Comparison of ENCODE assay signal across 8 cellular contexts in the genomic region with DNA sequence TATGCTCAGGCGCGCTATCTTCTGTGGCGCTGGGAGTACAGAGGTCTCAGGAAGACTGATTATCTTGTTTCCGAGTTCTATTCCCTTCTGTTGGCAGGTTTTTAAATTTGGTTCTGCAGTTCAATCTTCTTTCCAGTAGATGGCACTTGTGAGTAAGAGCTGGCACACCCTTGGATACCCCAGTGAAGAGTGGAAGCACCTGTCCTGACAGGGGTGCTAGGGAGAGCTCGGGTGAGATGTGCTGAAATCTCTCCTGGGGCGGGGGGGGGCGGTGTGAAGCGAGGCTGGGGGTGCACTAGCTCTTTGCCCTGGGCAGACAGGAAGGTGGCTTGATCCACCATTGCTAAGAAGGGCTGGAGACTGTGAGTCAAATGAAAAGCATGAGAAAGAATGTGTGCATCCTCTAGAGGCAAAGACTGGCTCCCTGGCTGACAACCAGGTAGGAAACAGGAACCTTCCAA.
DNase-seq lines count a peak whose midpoint lies in the region; ATAC-seq and TF ChIP-seq lines count a peak whose summit lies in the region.

No MANE protein-coding gene starts in this region.

- no peak overlapping the region for H2AK5ac ChIP-seq in neuronal stem cell (ENCODE audit: low read depth, low read length)

- DNase-seq in activated naive CD4-positive, alpha-beta T cell treated with anti-CD3 and anti-CD28 coated beads for 36 hours = peak; percentile 4
- no peak for DNase-seq in activated naive CD4-positive, alpha-beta T cell treated with Interleukin-2 at 50 U/mL for 16 hours
- DNase-seq in GM23248 (peak; percentile 63), HuH-7 (ENCODE audit: low spot score) (peak; percentile 35), PC-9 (peak in 1 of 2 experiments; percentile 41), neuronal stem cell (ENCODE audit: low spot score) (peak; percentile 57), NCI-H524 treated with DMSO at 0.1 percent for 48 hours (lab: John Stamatoyannopoulos, UW) (no peak)

- no peak overlapping the region for H4K8ac ChIP-seq in neuronal stem cell (ENCODE audit: low read depth, low read length)

- ATAC-seq in esophagus mucosa = peak; percentile 57

- no peaks in the 10 kb centered on the region for H3K36me3 Mint-ChIP-seq in activated naive CD4-positive, alpha-beta T cell treated with anti-CD3 and anti-CD28 coated beads for 36 hours (ENCODE audit: low read depth)

- H4K20me1 ChIP-seq in GM23248 (ENCODE audit: insufficient read depth) (no peaks in the 10 kb centered on the region), PC-9 (ENCODE audit: insufficient read depth) (no peaks in the 10 kb centered on the region)

- intact Hi-C loops in activated naive CD4-positive, alpha-beta T cell treated with anti-CD3 and anti-CD28 coated beads for 36 hours (cut with micrococcal nuclease) = no loop called here
- intact Hi-C loops in PC-9 (cut with micrococcal nuclease; ENCODE audit: unreplicated experiment) = loop anchor here (1.0 kb wide), 1 partner anchor 695 kb away; no protein-coding TSS in a partner anchor

- H2AFZ ChIP-seq in GM23248 (peak overlapping the region; percentile 74), PC-9 (no peak overlapping the region), neuronal stem cell (ENCODE audit: low read length) (peak overlapping the region; percentile 56)

- H2BK120ac ChIP-seq in neuronal stem cell (ENCODE audit: low read depth, low read length) = no peak overlapping the region

- 3% methylated on average over 8 of the region's 8 CpGs for WGBS in GM23248 (ENCODE audit: low coverage in 1 of 2, low lambda C conversion rate in 2 of 2, missing lambda C conversion rate in 2 of 2), 2 experiments
- WGBS in neuronal stem cell (ENCODE audit: extremely low coverage in 2 of 2, insufficient read length in 2 of 2, insufficient replicate concordance in 1 of 2), 2 donors = no CpG with 5 or more reads among the region's 8 CpGs

- no peak overlapping the region for H2BK12ac ChIP-seq in neuronal stem cell (ENCODE audit: low read length)

- POLR2A ChIA-PET in PC-9 (lab: Charles Lee; ENCODE audit: unreplicated experiment) = no interaction called here

- peak; percentile 74 for TF ChIP-seq CTCF in PC-9 (conservative IDR thresholded peaks at IDR 0.05)

- H3K79me2 ChIP-seq in GM23248 (ENCODE audit: insufficient read depth) (no peaks in the 10 kb centered on the region), PC-9 (ENCODE audit: low read depth) (no peaks in the 10 kb centered on the region)

- 0 out of 2 replicates have a peak, but pooled peaks cover 4% of the 10 kb centered on the region for H3F3A ChIP-seq in GM23248 (ENCODE audit: insufficient read depth)
- no peaks in the 10 kb centered on the region; the same call in 1 of the 2 replicates for H3F3A ChIP-seq in PC-9 (ENCODE audit: insufficient read depth, low read depth)

- H3K14ac ChIP-seq in neuronal stem cell (ENCODE audit: low read length) = no peak overlapping the region

- H3K9me3 ChIP-seq in GM23248 (ENCODE audit: low read depth) (no peaks in the 10 kb centered on the region), PC-9 (ENCODE audit: insufficient read depth, low read depth) (no peaks in the 10 kb centered on the region), neuronal stem cell (replicated peaks in 1 of 2; ENCODE audit: control insufficient read depth in 2 of 2, insufficient read depth in 1 of 2, low read depth in 1 of 2, low read length in 2 of 2) (peaks cover 0 to 2% of the 10 kb centered on the region in 2 donors)

- no peak overlapping the region for H3K18ac ChIP-seq in neuronal stem cell (ENCODE audit: low read length)

- H3K4me1 ChIP-seq in GM23248 (ENCODE audit: insufficient read depth) (peaks cover 5% of the 10 kb centered on the region; the same call in 1 of the 2 replicates), PC-9 (replicated peaks; ENCODE audit: insufficient read depth) (no peaks in the 10 kb centered on the region), neuronal stem cell (ENCODE audit: control insufficient read depth in 2 of 2, insufficient read depth in 1 of 2, low read depth in 1 of 2, low read length in 2 of 2) (peaks cover 0 to 1% of the 10 kb centered on the region in 2 donors)

- peak overlapping the region; percentile 13; the same call in 1 of the 2 replicates for H3K9ac ChIP-seq in GM23248
- H3K9ac ChIP-seq in neuronal stem cell (ENCODE audit: low read depth, low read length, poor library complexity) = no peak overlapping the region

- H3K27ac Mint-ChIP-seq in activated naive CD4-positive, alpha-beta T cell treated with anti-CD3 and anti-CD28 coated beads for 36 hours = no peak overlapping the region

- H3K36me3 ChIP-seq in GM23248 (ENCODE audit: low read depth) (no peaks in the 10 kb centered on the region), PC-9 (ENCODE audit: low read depth) (no peaks in the 10 kb centered on the region), neuronal stem cell (replicated peaks in 1 of 2; ENCODE audit: control insufficient read depth in 2 of 2, insufficient read depth in 2 of 2, low read length in 2 of 2) (no peaks in the 10 kb centered on the region)

- peaks cover 10% of the 10 kb centered on the region; the same call in 1 of the 2 replicates for H3K27me3 ChIP-seq in GM23248 (replicated peaks; ENCODE audit: insufficient read depth)
- no peaks in the 10 kb centered on the region for H3K27me3 ChIP-seq in PC-9 (ENCODE audit: insufficient read depth, low read depth)
- no peaks in the 10 kb centered on the region for H3K27me3 ChIP-seq in neuronal stem cell (ENCODE audit: control insufficient read depth in 3 of 3, insufficient read depth in 3 of 3, low read depth in 1 of 3, low read length in 3 of 3)

- CTCF ChIA-PET in activated naive CD4-positive, alpha-beta T cell treated with anti-CD3 and anti-CD28 coated beads for 36 hours (lab: Charles Lee) = interaction anchor here (1.1 kb wide), 1 partner anchor 14 kb away, joined by 4 read pairs; no protein-coding TSS in a partner anchor
- CTCF ChIA-PET in PC-9 (lab: Charles Lee) = interaction anchor here (0.6 kb wide), 1 partner anchor 433 kb away, joined by 6 read pairs; no protein-coding TSS in a partner anchor

- H3K23ac ChIP-seq in neuronal stem cell (ENCODE audit: low read depth, low read length, poor library complexity) = no peak overlapping the region

- no peak overlapping the region for H3K27ac ChIP-seq in GM23248
- no peak overlapping the region for H3K27ac ChIP-seq in PC-9
- H3K27ac ChIP-seq in neuronal stem cell (replicated peaks; ENCODE audit: low read length) = no peak overlapping the region

- H3K4ac ChIP-seq in neuronal stem cell (ENCODE audit: low read length) = no peak overlapping the region

- no TSS peak for BruUV-seq in PC-9 (replicated peaks; lab: Mats Ljungman, UMichigan)

- no peak overlapping the region for H4K91ac ChIP-seq in neuronal stem cell (ENCODE audit: low read depth, low read length, poor library complexity)

- no peak overlapping the region for H2BK15ac ChIP-seq in neuronal stem cell (ENCODE audit: low read length)

- H3K27me3 Mint-ChIP-seq in activated naive CD4-positive, alpha-beta T cell treated with anti-CD3 and anti-CD28 coated beads for 36 hours (ENCODE audit: low read depth) = no peaks in the 10 kb centered on the region

- H3K4me2 ChIP-seq in GM23248 (ENCODE audit: unreplicated experiment) (peak overlapping the region; percentile 63), PC-9 (0 out of 2 replicates have a peak overlapping the region, but pooled peaks have one; percentile 29), neuronal stem cell (ENCODE audit: insufficient read depth, low read length, poor library complexity, severe bottlenecking) (no peak overlapping the region)

- in situ Hi-C loops in GM23248 (cut with MboI) = no loop called here

- no peaks in the 10 kb centered on the region for H3K79me1 ChIP-seq in neuronal stem cell (ENCODE audit: low read depth, low read length)

- H3K9me3 Mint-ChIP-seq in activated naive CD4-positive, alpha-beta T cell treated with anti-CD3 and anti-CD28 coated beads for 36 hours = no peaks in the 10 kb centered on the region

- no peaks in the 10 kb centered on the region for H3K4me1 Mint-ChIP-seq in activated naive CD4-positive, alpha-beta T cell treated with anti-CD3 and anti-CD28 coated beads for 36 hours (ENCODE audit: low read depth)

- no peak overlapping the region for H3K4me3 Mint-ChIP-seq in activated naive CD4-positive, alpha-beta T cell treated with anti-CD3 and anti-CD28 coated beads for 36 hours

- H3K9me2 ChIP-seq in GM23248 (ENCODE audit: insufficient read depth) (no peaks in the 10 kb centered on the region), PC-9 (ENCODE audit: insufficient read depth) (no peaks in the 10 kb centered on the region)

- no peak overlapping the region for H2BK5ac ChIP-seq in neuronal stem cell (ENCODE audit: low read length)

- no peak overlapping the region for H3K4me3 ChIP-seq in GM23248
- no peak overlapping the region for H3K4me3 ChIP-seq in PC-9
- no peak overlapping the region for H3K4me3 ChIP-seq in neuronal stem cell (ENCODE audit: low read length in 2 of 2)

Comparison
In these comparisons a context has a peak if more than half of its experiments do, and no peak if none do; other contexts are left out.
1. DNase-seq: peak in activated naive CD4-positive, alpha-beta T cell treated with anti-CD3 and anti-CD28 coated beads for 36 hours (single experiment), GM23248 (single experiment), HuH-7 (single experiment) and neuronal stem cell (single experiment); none in activated naive CD4-positive, alpha-beta T cell treated with Interleukin-2 at 50 U/mL for 16 hours (single experiment) and NCI-H524 treated with DMSO at 0.1 percent for 48 hours (single experiment).